23 cellular contexts compared by ENCODE assay signal in the genomic region with DNA sequence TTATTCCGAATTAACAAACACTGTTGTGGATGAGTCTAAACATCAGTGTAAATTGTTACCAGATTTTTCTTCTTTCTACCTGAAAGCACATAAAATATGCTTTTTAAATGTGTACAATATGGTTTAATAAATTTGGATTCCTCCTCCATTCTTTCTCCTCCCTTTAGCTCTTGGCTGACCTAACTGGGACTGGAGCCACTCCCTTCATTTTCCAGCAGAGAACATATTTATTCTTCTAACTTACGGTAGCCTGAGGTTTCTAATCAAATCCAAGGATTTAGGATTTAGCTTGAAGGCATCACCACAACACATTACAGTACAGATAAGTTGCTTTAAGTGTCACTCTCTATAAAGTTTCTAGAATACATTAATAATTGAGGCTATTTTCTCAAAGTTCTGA.
"Had no signal": no experiment of that assay in that cellular context is flagged by ENCODE, and none has a peak within 500 bp of the region (broad histone marks: within the 10 kb centered on the region; RNA-seq: fewer than 3 reads in every experiment).

No MANE protein-coding gene starts in this region.

- H3K27me3 ChIP-seq: left lung, neutrophil, right lobe of liver, tibial nerve had no signal

- H3K36me3 ChIP-seq: neutrophil, right lobe of liver, tibial nerve had no signal

- H3K4me3 ChIP-seq: left lung, lung, right lobe of liver, skin epidermis, tibial nerve had no signal

- H3K9me3 ChIP-seq: neutrophil, right lobe of liver had no signal

- H3K4me1 ChIP-seq: left lung, right lobe of liver had no signal

- DNase-seq: activated CD4-positive, alpha-beta T cell treated with anti-CD3 and anti-CD28 coated beads for 48 hours; activated CD4-positive, alpha-beta T cell treated with anti-CD3 and anti-CD28 coated beads, Interleukin-2, amount 50 U/mL, for 48 hours; activated CD8-positive, alpha-beta memory T cell treated with anti-CD3 and anti-CD28 coated beads for 24 hours; activated effector memory CD4-positive, alpha-beta T cell treated with anti-CD3 and anti-CD28 coated beads, Interleukin-2, amount 50 U/mL, for 16 hours; activated naive CD4-positive, alpha-beta T cell treated with anti-CD3 and anti-CD28 coated beads for 36 hours; activated naive CD8-positive, alpha-beta T cell treated with anti-CD3 and anti-CD28 coated beads for 36 hours; amniotic stem cell; caudate nucleus; cortex of kidney; effector memory CD8-positive, alpha-beta T cell; erythroblast; left lung; nephron progenitor cell; right lobe of liver; stimulated activated CD4-positive, alpha-beta T cell treated with anti-CD3 and anti-CD28 coated beads, Interleukin-1b, Interleukin-23, amount 100 ng/mL, for 48 hours; stimulated activated naive CD4-positive, alpha-beta T cell; SW 1271; T-helper 9 cell had no signal

- ATAC-seq: effector memory CD8-positive, alpha-beta T cell; left lung; right lobe of liver had no signal

- H3K27ac ChIP-seq: left lung, neutrophil, right lobe of liver, skin epidermis, VCaP had no signal
